Comparison of ENCODE assay signal across 8 cellular contexts in genomic region chr12:96399919-96400630, GRCh38. TPM values are rescaled to one million over a fixed set of nuclear protein-coding genes. Genes with fewer than 3 reads are reported as not detected.
DNase-seq lines count a peak whose midpoint lies in the region; ATAC-seq, FAIRE-seq and TF ChIP-seq lines count a peak whose summit lies in the region.

Gene CDK17, minus strand, starts transcription at chr12:96400439. Its CDS starts 65,603 bp downstream, at chr12:96334836.

- H3K36me3 ChIP-seq in pancreas (no peaks in the 10 kb centered on the region), thyroid gland (no peaks in the 10 kb centered on the region)

- H3K4me1 ChIP-seq in pancreas (peaks cover 4 to 27% (median 21%) of the 10 kb centered on the region in 3 donors), thyroid gland (peaks cover 8 to 15% of the 10 kb centered on the region in 2 donors)

- H3K27me3 Mint-ChIP-seq in activated naive CD8-positive, alpha-beta T cell: no peaks in the 10 kb centered on the region

- no peak for FAIRE-seq in pancreas (lab: Jason Lieb, UNC)

- no peaks in the 10 kb centered on the region for H3K9me3 Mint-ChIP-seq in activated naive CD8-positive, alpha-beta T cell (ENCODE audit: low read depth)

- H3K4me3 Mint-ChIP-seq in activated naive CD8-positive, alpha-beta T cell: peak within 1 kb of the TSS; percentile 96

- peaks cover 49% of the 10 kb centered on the region for H3K4me1 Mint-ChIP-seq in activated naive CD8-positive, alpha-beta T cell (ENCODE audit: low read depth)

- intact Hi-C loops in head of caudate nucleus (cut with DNase I): loop anchor here (2.0 to 10.0 kb wide), 4 partner anchors 88 to 335 kb away; partner anchors contain the start of gene CFAP54
- intact Hi-C loops in pancreas (cut with DNase I): loop anchor here in 1 of 3 donors (10.0 kb wide), 1 partner anchor 345 kb away; no protein-coding TSS in a partner anchor
- intact Hi-C loops in thyroid gland (cut with DNase I): loop anchor here (10.0 kb wide), 3 partner anchors 115 to 335 kb away; no protein-coding TSS in a partner anchor

- TF ChIP-seq CTCF in pancreas (IDR thresholded peaks at IDR 0.05) (peak in 1 of 4 donors; percentile 19), thyroid gland (IDR thresholded peaks at IDR 0.05) (peak in 4 of 6 experiments; percentile 13 to 84 (median 49))

- 0 to 1% methylated on average over 71 to 112 of the region's 112 CpGs for WGBS in pancreas, 2 donors
- WGBS in thyroid gland, 2 donors: 0% methylated on average over 16 of the region's 112 CpGs; no CpG with 5 or more reads in 1 of the 2 donors

- TF ChIP-seq POLR2A in GM10847 (IDR thresholded peaks at IDR 0.05; ENCODE audit: extremely low read depth, insufficient read length): peak; percentile 52
- TF ChIP-seq POLR2A in thyroid gland (IDR thresholded peaks at IDR 0.05): peak; percentile 7 to 73

- H3K36me3 Mint-ChIP-seq in activated naive CD8-positive, alpha-beta T cell: peaks cover 3% of the 10 kb centered on the region

- H3K27ac Mint-ChIP-seq in activated naive CD8-positive, alpha-beta T cell: peak within 1 kb of the TSS; percentile 97

- peak within 1 kb of the TSS; percentile 81 to 94 (median 88) for H3K4me3 ChIP-seq in pancreas
- H3K4me3 ChIP-seq in thyroid gland (replicated peaks in 1 of 3): peak within 1 kb of the TSS; percentile 57 to 89 (median 81)

- H3K27me3 ChIP-seq in pancreas (no peaks in the 10 kb centered on the region), thyroid gland (no peaks in the 10 kb centered on the region)

- H3K27ac ChIP-seq in pancreas (peak within 1 kb of the TSS; percentile 96 to 99 (median 98)), thyroid gland (peak within 1 kb of the TSS; percentile 97 to 98 (median 98))

- peak; percentile 76 for DNase-seq in NCI-H1092 (lab: John Stamatoyannopoulos, UW)
- DNase-seq in SKM-1 treated with dmso at 0.1 percent for 144 hours (lab: John Stamatoyannopoulos, UW; ENCODE audit: unreplicated experiment): peak; percentile 32
- peak; percentile 64 to 94 (median 86) for DNase-seq in head of caudate nucleus
- peak; percentile 79 to 92 (median 86) for DNase-seq in pancreas
- DNase-seq in thyroid gland: peak; percentile 81 to 83

- H3K9me3 ChIP-seq in pancreas (no peaks in the 10 kb centered on the region), thyroid gland (no peaks in the 10 kb centered on the region)

- ATAC-seq in HG02588 (IDR thresholded peaks at IDR 0.05; ENCODE audit: unreplicated experiment) (peak; percentile 45), pancreas (peak; percentile 85 to 91 (median 87))

RNA-seq across cellular contexts. Expression of gene CDK17, which starts in this region (rescaled TPM):
- total RNA-seq in pancreas (10 to 100 TPM in 2 of 6 donors, 1 to 10 TPM in 4; 7.2 to 15.1 (median 9.2) TPM), thyroid gland (10 to 100 TPM; 32.4 to 64.7 (median 49.0) TPM)
- 1 to 10 TPM; 4.3 to 6.6 TPM for polyA plus RNA-seq in pancreas

Comparison
In these comparisons a context has a peak if more than half of its experiments do, and no peak if none do; other contexts are left out.
1. Peak in every context shown above with its lines: DNase-seq, ATAC-seq, H3K4me3 ChIP-seq and H3K27ac ChIP-seq.
2. DNase-seq: peak in every context shown above with its lines; median percentile 86 in head of caudate nucleus; 86 in pancreas; 82 in thyroid gland; 76 in NCI-H1092; 32 in SKM-1 treated with dmso at 0.1 percent for 144 hours.